Comparison of ENCODE assay signal across 1 cellular context in genomic region chrX:46757052-46757451, GRCh38.
TF ChIP-seq lines count a peak whose summit lies in the region.

No MANE protein-coding gene starts in this region.

TF ChIP-seq in GM23338, 12 proteins besides CTCF, POLR2A, EP300 and RAD21 (continued from another document):
- no peak for TF ChIP-seq NANOG (IDR thresholded peaks at IDR 0.05; ENCODE audit: borderline replicate concordance)
- no peak for TF ChIP-seq ZNF331 (CRISPR knock-in tag; IDR thresholded peaks at IDR 0.05; ENCODE audit: low read depth)
- no peak for TF ChIP-seq ZNF462 (CRISPR knock-in tag; IDR thresholded peaks at IDR 0.05)
- no peak for TF ChIP-seq ZNF114 (CRISPR knock-in tag; IDR thresholded peaks at IDR 0.05)
- no peak for TF ChIP-seq ETS1 (IDR thresholded peaks at IDR 0.05)
